ENCODE assay signal across 11 cellular contexts in genomic region chr3:64214697-64215018, GRCh38. TPM values are rescaled to one million over a fixed set of nuclear protein-coding genes. Genes with fewer than 3 reads are reported as not detected.
DNase-seq lines count a peak whose midpoint lies in the region; ATAC-seq, FAIRE-seq and TF ChIP-seq lines count a peak whose summit lies in the region.
"Had no signal": no experiment of that assay in that cellular context is flagged by ENCODE, and none has a peak within 500 bp of the region (broad histone marks: within the 10 kb centered on the region; RNA-seq: fewer than 3 reads in every experiment).

No MANE protein-coding gene starts in this region.

- peak overlapping the region; percentile 55 for H3K4me3 Mint-ChIP-seq in MCF 10A (ENCODE audit: unreplicated experiment)
- H3K4me3 Mint-ChIP-seq: stimulated activated naive B cell treated with anti-CD40 and anti-IgM and Interleukin-4, amounts not matched to agents 10 μg/mL and 1 μg/mL and 100 μg/mL, for 72 hours had no signal

- TF ChIP-seq POLR2A in testis (IDR thresholded peaks at IDR 0.05), result no peak

- H3K27me3 Mint-ChIP-seq in MCF 10A (ENCODE audit: insufficient read depth, unreplicated experiment), result no peaks in the 10 kb centered on the region

- peaks cover 17% of the 10 kb centered on the region for H3F3A ChIP-seq in smooth muscle cell (ENCODE audit: low read depth)

- intact Hi-C loops in MCF 10A (cut with micrococcal nuclease), result loop anchor here (1.0 kb wide), 1 partner anchor 27 kb away; no protein-coding TSS in a partner anchor
- intact Hi-C loops in kidney (cut with DNase I), result no loop called here
- intact Hi-C loops in testis (cut with DNase I; ENCODE audit: low total_unique reads), result no loop called here

- H2AFZ ChIP-seq in hepatocyte (no peak overlapping the region), smooth muscle cell (ENCODE audit: low read depth) (no peak overlapping the region)

- POLR2A ChIA-PET in MCF 10A (lab: Yijun Ruan, JAX), result interaction anchor here (0.7 to 4.8 kb wide), 20 partner anchors 10 to 237 kb away, joined by 3 to 84 read pairs (median 4); partner anchors contain the start of gene PRICKLE2

- H3K36me3 ChIP-seq in hepatocyte (replicated peaks; ENCODE audit: insufficient read depth, low read depth), result no peaks in the 10 kb centered on the region
- no peaks in the 10 kb centered on the region for H3K36me3 ChIP-seq in smooth muscle cell (ENCODE audit: low read depth)
- H3K36me3 ChIP-seq in kidney (ENCODE audit: control insufficient read depth in 1 of 2, insufficient read depth in 2 of 2, low read length in 2 of 2), result no peaks in the 10 kb centered on the region
- H3K36me3 ChIP-seq in testis (ENCODE audit: low read depth, missing control alignments), result no peaks in the 10 kb centered on the region

- FAIRE-seq in kidney (lab: Jason Lieb, UNC), result no peak
- FAIRE-seq: islet of Langerhans, TTC549 had no signal

- H3K4me2 ChIP-seq in hepatocyte (peak overlapping the region; percentile 66), smooth muscle cell (peak overlapping the region; percentile 79)

- H3K4me3 ChIP-seq in hepatocyte (no peak overlapping the region), smooth muscle cell (peak overlapping the region; percentile 32), kidney (ENCODE audit: low read length in 2 of 2) (peak overlapping the region in 1 of 2 donors; percentile 0), testis (no peak overlapping the region)

- no peaks in the 10 kb centered on the region for H3K9me3 Mint-ChIP-seq in MCF 10A (ENCODE audit: unreplicated experiment)

- H3K79me2 ChIP-seq in hepatocyte (peaks cover 76% of the 10 kb centered on the region), smooth muscle cell (ENCODE audit: low read depth) (peaks cover 98% of the 10 kb centered on the region)

- no peaks in the 10 kb centered on the region for H4K20me1 ChIP-seq in hepatocyte (ENCODE audit: insufficient read depth, poor library complexity, severe bottlenecking)
- H4K20me1 ChIP-seq in smooth muscle cell (ENCODE audit: low read depth), result peaks cover 80% of the 10 kb centered on the region

- H3K9ac ChIP-seq in smooth muscle cell (ENCODE audit: low read depth) (peak overlapping the region; percentile 46), kidney (ENCODE audit: low read length in 2 of 2) (no peak overlapping the region)

- TF ChIP-seq CTCF in MCF 10A (IDR thresholded peaks at IDR 0.05; ENCODE audit: unreplicated experiment), result no peak
- TF ChIP-seq CTCF in hepatocyte (IDR thresholded peaks at IDR 0.05; ENCODE audit: poor library complexity), result no peak
- TF ChIP-seq CTCF in smooth muscle cell (IDR thresholded peaks at IDR 0.05; ENCODE audit: borderline replicate concordance, insufficient read depth, poor library complexity, severe bottlenecking), result no peak
- TF ChIP-seq CTCF in kidney (IDR thresholded peaks at IDR 0.05; ENCODE audit: borderline replicate concordance, extremely low read depth, insufficient read depth), result no peak
- TF ChIP-seq CTCF in testis (IDR thresholded peaks at IDR 0.05), result no peak

- H3K36me3 Mint-ChIP-seq in MCF 10A (ENCODE audit: insufficient read depth, unreplicated experiment), result no peaks in the 10 kb centered on the region
- H3K36me3 Mint-ChIP-seq: stimulated activated naive B cell treated with anti-CD40 and anti-IgM and Interleukin-4, amounts not matched to agents 10 μg/mL and 1 μg/mL and 100 μg/mL, for 72 hours had no signal

- WGBS in hepatocyte (ENCODE audit: low lambda C conversion rate, missing lambda C conversion rate), result 81% methylated on average over 9 of the region's 9 CpGs
- WGBS in smooth muscle cell (ENCODE audit: low lambda C conversion rate), result 41% methylated on average over 9 of the region's 9 CpGs
- 62 to 70% methylated on average over 9 of the region's 9 CpGs for WGBS in testis, 2 donors

- H3K27ac Mint-ChIP-seq in MCF 10A (ENCODE audit: low read depth, unreplicated experiment), result peak overlapping the region; percentile 56
- H3K27ac Mint-ChIP-seq: stimulated activated naive B cell treated with anti-CD40 and anti-IgM and Interleukin-4, amounts not matched to agents 10 μg/mL and 1 μg/mL and 100 μg/mL, for 72 hours had no signal

- H3K9me3 ChIP-seq in hepatocyte (ENCODE audit: low read depth) (no peaks in the 10 kb centered on the region), smooth muscle cell (replicated peaks; ENCODE audit: low read depth) (no peaks in the 10 kb centered on the region), kidney (ENCODE audit: control insufficient read depth in 1 of 2, low read length in 2 of 2) (no peaks in the 10 kb centered on the region), testis (no peaks in the 10 kb centered on the region)

- peaks cover 23% of the 10 kb centered on the region for H3K4me1 Mint-ChIP-seq in MCF 10A (ENCODE audit: insufficient read depth, unreplicated experiment)
- H3K4me1 Mint-ChIP-seq: stimulated activated naive B cell treated with anti-CD40 and anti-IgM and Interleukin-4, amounts not matched to agents 10 μg/mL and 1 μg/mL and 100 μg/mL, for 72 hours had no signal

- no peaks in the 10 kb centered on the region for H3K9me2 ChIP-seq in hepatocyte (replicated peaks; ENCODE audit: insufficient read depth)

- peak; percentile 46 for DNase-seq in ELR (ENCODE audit: low read depth)
- DNase-seq in MCF 10A (ENCODE audit: unreplicated experiment), result peak; percentile 75
- peak; percentile 38 for DNase-seq in hepatocyte (ENCODE audit: low spot score)
- no peak for DNase-seq in smooth muscle cell (lab: John Stamatoyannopoulos, UW; ENCODE audit: unreplicated experiment)
- no peak for DNase-seq in kidney
- no peak for DNase-seq in testis
- DNase-seq: stimulated activated naive B cell treated with anti-CD40 and anti-IgM and Interleukin-4, amounts not matched to agents 10 μg/mL and 1 μg/mL and 100 μg/mL, for 72 hours had no signal

- H3K27ac ChIP-seq in hepatocyte (peak overlapping the region; percentile 87), smooth muscle cell (ENCODE audit: low read depth) (peak overlapping the region; percentile 88), kidney (ENCODE audit: low read depth in 2 of 2, low read length in 2 of 2) (no peak overlapping the region), testis (peak overlapping the region in 1 of 2 donors; percentile 12)

- no TSS peak for BruUV-seq in MCF 10A (replicated peaks; lab: Mats Ljungman, UMichigan)

- CTCF ChIA-PET in MCF 10A (lab: Yijun Ruan, JAX), result interaction anchor here (0.5 to 3.4 kb wide), 7 partner anchors 9 to 271 kb away, joined by 3 to 14 read pairs (median 4); partner anchors contain the start of genes PRICKLE2 and PSMD6

- H3K27me3 ChIP-seq in hepatocyte, result no peaks in the 10 kb centered on the region
- H3K27me3 ChIP-seq in smooth muscle cell (ENCODE audit: low read depth), result no peaks in the 10 kb centered on the region
- H3K27me3 ChIP-seq in testis, result no peaks in the 10 kb centered on the region

- H3K4me1 ChIP-seq in hepatocyte (ENCODE audit: insufficient read depth) (peaks cover 38% of the 10 kb centered on the region), smooth muscle cell (ENCODE audit: low read depth) (peaks cover 41% of the 10 kb centered on the region), kidney (ENCODE audit: control insufficient read depth in 1 of 2, insufficient read depth in 1 of 2, low read depth in 1 of 2, low read length in 2 of 2) (peaks cover 25 to 37% of the 10 kb centered on the region in 2 donors), testis (peaks cover under 1% of the 10 kb centered on the region)

- ATAC-seq in HG02678 (IDR thresholded peaks at IDR 0.05; ENCODE audit: unreplicated experiment) (no peak), HG02840 (IDR thresholded peaks at IDR 0.05; ENCODE audit: low FRiP score, unreplicated experiment) (no peak)
- ATAC-seq: stimulated activated naive B cell treated with anti-CD40 and anti-IgM and Interleukin-4, amounts not matched to agents 10 μg/mL and 1 μg/mL and 100 μg/mL, for 72 hours had no signal

RNA-seq across cellular contexts. Expression of gene PRICKLE2, which starts 10.6 kb away (rescaled TPM):
- total RNA-seq in MCF 10A (2022), result 9.6 and 11.4 TPM in 2 replicates
- 21.1 and 30.3 TPM in 2 replicates for total RNA-seq in hepatocyte
- polyA plus RNA-seq in hepatocyte, result 8.5 TPM in 2 replicates
- total RNA-seq in smooth muscle cell, result 49.9 and 68.9 TPM in 2 replicates
- 7.8 and 13.3 TPM in 2 replicates for polyA plus RNA-seq in smooth muscle cell
- 22.9 TPM for total RNA-seq in kidney
- polyA plus RNA-seq in kidney (ENCODE audit: insufficient read depth, low read depth, low replicate concordance), result 3.5 TPM
- total RNA-seq in testis, result 10 to 100 TPM in 1 of 2 donors, 1 to 10 TPM in 1; 9.1 to 10.1 TPM
- polyA plus RNA-seq in testis (ENCODE audit: insufficient read depth, low read depth, low replicate concordance), result 5.5 TPM

Comparison
In these comparisons a context has a peak if more than half of its experiments do, and no peak if none do; other contexts are left out.
1. DNase-seq: peak in ELR (single experiment), MCF 10A (single experiment) and hepatocyte (single experiment); none in smooth muscle cell (single experiment), kidney (single experiment) and testis (single experiment).
2. H3K27ac ChIP-seq: peak in hepatocyte (single experiment) and smooth muscle cell (single experiment); none in kidney (0 of 2).